33 cellular contexts compared by ENCODE assay signal in genomic region chr6:77683515-77683914, GRCh38. TPM values are rescaled to one million over a fixed set of nuclear protein-coding genes. Genes with fewer than 3 reads are reported as not detected.
"Had no signal": no experiment of that assay in that cellular context is flagged by ENCODE, and none has a peak within 500 bp of the region (broad histone marks: within the 10 kb centered on the region; RNA-seq: fewer than 3 reads in every experiment).

No MANE protein-coding gene starts in this region.

- H3K9ac ChIP-seq: neural progenitor cell, parathyroid adenoma had no signal

- H3K4me1 Mint-ChIP-seq: natural killer cell; nephron; neural progenitor cell; stimulated activated memory B cell treated with anti-CD40 and anti-IgM and Interleukin-4, amounts not matched to agents 10 μg/mL and 1 μg/mL and 100 μg/mL, for 72 hours; stimulated activated naive CD8-positive, alpha-beta T cell treated with anti-CD3 and anti-CD28 coated beads, Interleukin-15, amount 100 ng/mL, for 72 hours had no signal

- H3K4me2 ChIP-seq: neural progenitor cell, smooth muscle cell had no signal

- ATAC-seq: natural killer cell; psoas muscle; right cardiac atrium; sciatic nerve; stimulated activated memory B cell treated with anti-CD40 and anti-IgM and Interleukin-4, amounts not matched to agents 10 μg/mL and 1 μg/mL and 100 μg/mL, for 72 hours; stimulated activated naive CD8-positive, alpha-beta T cell treated with anti-CD3 and anti-CD28 coated beads, Interleukin-15, amount 100 ng/mL, for 72 hours; stimulated activated naive CD8-positive, alpha-beta T cell treated with anti-CD3 and anti-CD28 coated beads, Interleukin-15, Interleukin-2, amounts not matched to agents 100 U/mL and 50 U/mL, for 24 hours; upper lobe of right lung had no signal

- H2AFZ ChIP-seq: neural progenitor cell, parathyroid adenoma had no signal

- H3K4me3 Mint-ChIP-seq: natural killer cell; nephron; neural progenitor cell; stimulated activated memory B cell treated with anti-CD40 and anti-IgM and Interleukin-4, amounts not matched to agents 10 μg/mL and 1 μg/mL and 100 μg/mL, for 72 hours; stimulated activated naive CD8-positive, alpha-beta T cell treated with anti-CD3 and anti-CD28 coated beads, Interleukin-15, amount 100 ng/mL, for 72 hours; type B pancreatic cell had no signal

- DNase-seq: natural killer cell; occipital lobe; ovary; posterior cingulate gyrus; psoas muscle; right cardiac atrium; spleen; stimulated activated CD4-positive, alpha-beta T cell treated with anti-CD3 and anti-CD28 coated beads, Interleukin-12 subunit alpha, Interleukin-12 subunit beta, amount 100 ng/mL, for 4 hours; stimulated activated CD4-positive, alpha-beta T cell treated with anti-CD3 and anti-CD28 coated beads, Interleukin-1b, Interleukin-23, amount 100 ng/mL, for 48 hours; stimulated activated CD4-positive, alpha-beta T cell treated with anti-CD3 and anti-CD28 coated beads, Interleukin-4, amount 100 ng/mL, for 1 hour; stimulated activated CD4-positive, alpha-beta T cell treated with anti-CD3 and anti-CD28 coated beads, Interleukin-4, amount 100 ng/mL, for 4 hours; stimulated activated CD8-positive, alpha-beta memory T cell treated with anti-CD3 and anti-CD28 coated beads, Interleukin-4, amount 100 ng/mL, for 48 hours; stimulated activated naive CD4-positive, alpha-beta T cell; stimulated activated naive CD8-positive, alpha-beta T cell treated with anti-CD3 and anti-CD28 coated beads, Interleukin-15, amount 100 ng/mL, for 72 hours; stimulated activated naive CD8-positive, alpha-beta T cell treated with anti-CD3 and anti-CD28 coated beads, Interleukin-15, Interleukin-2, amounts not matched to agents 100 U/mL and 50 U/mL, for 24 hours; substantia nigra; testis; tibial artery; transverse colon; upper lobe of right lung; uterus had no signal

- H3K27me3 ChIP-seq: neural progenitor cell, ovary, spleen, suprapubic skin, testis, tibial artery, transverse colon, upper lobe of right lung, uterus had no signal

- H3K4me1 ChIP-seq: neural progenitor cell, parathyroid adenoma, psoas muscle, spleen, suprapubic skin, testis, tibial artery, transverse colon, upper lobe of right lung, uterus had no signal

- H3K36me3 Mint-ChIP-seq: natural killer cell; neural progenitor cell; stimulated activated memory B cell treated with anti-CD40 and anti-IgM and Interleukin-4, amounts not matched to agents 10 μg/mL and 1 μg/mL and 100 μg/mL, for 72 hours; type B pancreatic cell had no signal

- H3K36me3 ChIP-seq: neural progenitor cell, ovary, spleen, suprapubic skin, tibial artery, transverse colon, upper lobe of right lung, uterus had no signal

- H3K4me3 ChIP-seq: neural progenitor cell, ovary, psoas muscle, skin epidermis, smooth muscle cell, spleen, suprapubic skin, testis, tibial artery, transverse colon, upper lobe of right lung, uterus had no signal

- H3K27ac ChIP-seq: neural progenitor cell, ovary, parathyroid adenoma, psoas muscle, skin epidermis, spleen, suprapubic skin, testis, tibial artery, transverse colon, upper lobe of right lung, uterus had no signal

- H3K27ac Mint-ChIP-seq: natural killer cell; nephron; neural progenitor cell; progenitor cell of endocrine pancreas; stimulated activated memory B cell treated with anti-CD40 and anti-IgM and Interleukin-4, amounts not matched to agents 10 μg/mL and 1 μg/mL and 100 μg/mL, for 72 hours; stimulated activated naive CD8-positive, alpha-beta T cell treated with anti-CD3 and anti-CD28 coated beads, Interleukin-15, amount 100 ng/mL, for 72 hours; type B pancreatic cell had no signal

- H3K9me3 ChIP-seq: ovary, psoas muscle, spleen, suprapubic skin, testis, tibial artery, transverse colon, upper lobe of right lung, uterus had no signal

- H3K27me3 Mint-ChIP-seq: progenitor cell of endocrine pancreas; stimulated activated memory B cell treated with anti-CD40 and anti-IgM and Interleukin-4, amounts not matched to agents 10 μg/mL and 1 μg/mL and 100 μg/mL, for 72 hours; stimulated activated naive CD8-positive, alpha-beta T cell treated with anti-CD3 and anti-CD28 coated beads, Interleukin-15, amount 100 ng/mL, for 72 hours; type B pancreatic cell had no signal

- H3K9me3 Mint-ChIP-seq: nephron; neural progenitor cell; stimulated activated memory B cell treated with anti-CD40 and anti-IgM and Interleukin-4, amounts not matched to agents 10 μg/mL and 1 μg/mL and 100 μg/mL, for 72 hours; stimulated activated naive CD8-positive, alpha-beta T cell treated with anti-CD3 and anti-CD28 coated beads, Interleukin-15, amount 100 ng/mL, for 72 hours; type B pancreatic cell had no signal

RNA-seq across cellular contexts. Expression of gene MEI4, which starts 30.7 kb away (rescaled TPM):
- total RNA-seq: natural killer cell, osteoblast, psoas muscle, upper lobe of right lung had no signal
- polyA plus RNA-seq: neural cell, ovary, smooth muscle cell had no signal
